ENCODE assay signal across 1 cellular context in the genomic region with DNA sequence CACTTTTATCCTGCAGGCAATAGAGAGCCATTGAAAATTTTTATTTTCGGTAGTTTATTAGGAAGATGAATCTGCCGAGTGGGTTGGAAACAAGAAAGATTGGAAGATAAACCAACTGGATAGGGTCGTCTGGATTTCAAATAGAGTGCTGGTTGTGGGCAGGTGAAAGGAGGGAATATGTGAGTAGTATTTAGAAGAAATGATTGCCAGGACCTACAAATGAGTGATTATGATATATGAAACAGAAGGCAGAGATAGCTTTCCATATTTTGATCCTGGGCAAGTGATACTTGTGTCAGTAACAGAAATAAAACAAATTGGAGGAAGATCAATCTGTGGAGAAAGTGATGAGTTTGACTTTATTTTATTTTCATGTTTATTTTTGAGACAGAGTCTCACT.
TF ChIP-seq lines count a peak whose summit lies in the region.

No MANE protein-coding gene starts in this region.

TF ChIP-seq in GM23338, 12 proteins besides CTCF, POLR2A, EP300 and RAD21 (continued from another document):
- TF ChIP-seq ZNF462 (CRISPR knock-in tag; IDR thresholded peaks at IDR 0.05), result no peak
- no peak for TF ChIP-seq ZNF114 (CRISPR knock-in tag; IDR thresholded peaks at IDR 0.05)
- TF ChIP-seq, protein P1, sequence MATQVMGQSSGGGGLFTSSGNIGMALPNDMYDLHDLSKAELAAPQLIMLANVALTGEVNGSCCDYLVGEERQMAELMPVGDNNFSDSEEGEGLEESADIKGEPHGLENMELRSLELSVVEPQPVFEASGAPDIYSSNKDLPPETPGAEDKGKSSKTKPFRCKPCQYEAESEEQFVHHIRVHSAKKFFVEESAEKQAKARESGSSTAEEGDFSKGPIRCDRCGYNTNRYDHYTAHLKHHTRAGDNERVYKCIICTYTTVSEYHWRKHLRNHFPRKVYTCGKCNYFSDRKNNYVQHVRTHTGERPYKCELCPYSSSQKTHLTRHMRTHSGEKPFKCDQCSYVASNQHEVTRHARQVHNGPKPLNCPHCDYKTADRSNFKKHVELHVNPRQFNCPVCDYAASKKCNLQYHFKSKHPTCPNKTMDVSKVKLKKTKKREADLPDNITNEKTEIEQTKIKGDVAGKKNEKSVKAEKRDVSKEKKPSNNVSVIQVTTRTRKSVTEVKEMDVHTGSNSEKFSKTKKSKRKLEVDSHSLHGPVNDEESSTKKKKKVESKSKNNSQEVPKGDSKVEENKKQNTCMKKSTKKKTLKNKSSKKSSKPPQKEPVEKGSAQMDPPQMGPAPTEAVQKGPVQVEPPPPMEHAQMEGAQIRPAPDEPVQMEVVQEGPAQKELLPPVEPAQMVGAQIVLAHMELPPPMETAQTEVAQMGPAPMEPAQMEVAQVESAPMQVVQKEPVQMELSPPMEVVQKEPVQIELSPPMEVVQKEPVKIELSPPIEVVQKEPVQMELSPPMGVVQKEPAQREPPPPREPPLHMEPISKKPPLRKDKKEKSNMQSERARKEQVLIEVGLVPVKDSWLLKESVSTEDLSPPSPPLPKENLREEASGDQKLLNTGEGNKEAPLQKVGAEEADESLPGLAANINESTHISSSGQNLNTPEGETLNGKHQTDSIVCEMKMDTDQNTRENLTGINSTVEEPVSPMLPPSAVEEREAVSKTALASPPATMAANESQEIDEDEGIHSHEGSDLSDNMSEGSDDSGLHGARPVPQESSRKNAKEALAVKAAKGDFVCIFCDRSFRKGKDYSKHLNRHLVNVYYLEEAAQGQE (IDR thresholded peaks at IDR 0.05; ENCODE audit: unreplicated experiment), result no peak
- TF ChIP-seq JUNB (IDR thresholded peaks at IDR 0.05; ENCODE audit: unreplicated experiment), result no peak
- TF ChIP-seq ZNF331 (CRISPR knock-in tag; IDR thresholded peaks at IDR 0.05; ENCODE audit: low read depth), result no peak
- TF ChIP-seq NANOG (IDR thresholded peaks at IDR 0.05; ENCODE audit: borderline replicate concordance), result no peak
- no peak for TF ChIP-seq POLR2AphosphoS5 (IDR thresholded peaks at IDR 0.05; ENCODE audit: low read depth)
- TF ChIP-seq CREB1 (CRISPR knock-in tag; IDR thresholded peaks at IDR 0.05; ENCODE audit: low read depth), result no peak
- no peak for TF ChIP-seq EZH2phosphoT487 (IDR thresholded peaks at IDR 0.05; ENCODE audit: unreplicated experiment)
- TF ChIP-seq, protein P2, sequence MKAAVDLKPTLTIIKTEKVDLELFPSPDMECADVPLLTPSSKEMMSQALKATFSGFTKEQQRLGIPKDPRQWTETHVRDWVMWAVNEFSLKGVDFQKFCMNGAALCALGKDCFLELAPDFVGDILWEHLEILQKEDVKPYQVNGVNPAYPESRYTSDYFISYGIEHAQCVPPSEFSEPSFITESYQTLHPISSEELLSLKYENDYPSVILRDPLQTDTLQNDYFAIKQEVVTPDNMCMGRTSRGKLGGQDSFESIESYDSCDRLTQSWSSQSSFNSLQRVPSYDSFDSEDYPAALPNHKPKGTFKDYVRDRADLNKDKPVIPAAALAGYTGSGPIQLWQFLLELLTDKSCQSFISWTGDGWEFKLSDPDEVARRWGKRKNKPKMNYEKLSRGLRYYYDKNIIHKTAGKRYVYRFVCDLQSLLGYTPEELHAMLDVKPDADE (IDR thresholded peaks at IDR 0.05), result no peak
- no peak for TF ChIP-seq STAT1 (IDR thresholded peaks at IDR 0.05; ENCODE audit: unreplicated experiment)
